20 cellular contexts compared by ENCODE assay signal in genomic region chr3:139522421-139522820, GRCh38. TPM values are rescaled to one million over a fixed set of nuclear protein-coding genes. Genes with fewer than 3 reads are reported as not detected.
DNase-seq lines count a peak whose midpoint lies in the region; ATAC-seq and TF ChIP-seq lines count a peak whose summit lies in the region.
"Had no signal": no experiment of that assay in that cellular context is flagged by ENCODE, and none has a peak within 500 bp of the region (broad histone marks: within the 10 kb centered on the region; RNA-seq: fewer than 3 reads in every experiment).

No MANE protein-coding gene starts in this region.

- H3K36me3 ChIP-seq in BE2C (peaks cover 22% of the 10 kb centered on the region), PC-3 (ENCODE audit: low read depth, low read length) (no peaks in the 10 kb centered on the region)
- no peaks in the 10 kb centered on the region for H3K36me3 ChIP-seq in CD8-positive, alpha-beta T cell (ENCODE audit: insufficient read depth, low read length)
- H3K36me3 ChIP-seq: lower lobe of right lung, vagina had no signal

- no peaks in the 10 kb centered on the region for H3K27me3 ChIP-seq in BE2C
- H3K27me3 ChIP-seq in H9 (ENCODE audit: insufficient read depth, low read length) = no peaks in the 10 kb centered on the region; the same call in 1 of the 2 replicates
- no peaks in the 10 kb centered on the region for H3K27me3 ChIP-seq in PC-3 (ENCODE audit: low read length)
- H3K27me3 ChIP-seq in CD8-positive, alpha-beta T cell (ENCODE audit: insufficient read depth, low read length) = no peaks in the 10 kb centered on the region
- no peaks in the 10 kb centered on the region for H3K27me3 ChIP-seq in dorsolateral prefrontal cortex
- H3K27me3 ChIP-seq: stomach, vagina had no signal

- H3K4me2 ChIP-seq in H9 (ENCODE audit: insufficient read depth, insufficient read length, low read length) (no peak overlapping the region), PC-3 (ENCODE audit: low read length) (no peak overlapping the region)

- H2AFZ ChIP-seq in H9 (ENCODE audit: low read length) (no peak overlapping the region), PC-3 (ENCODE audit: low read length) (no peak overlapping the region)

- intact Hi-C loops in PC-3 (cut with micrococcal nuclease) = no loop called here
- intact Hi-C loops in CD8-positive, alpha-beta T cell (cut with DNase I, micrococcal nuclease) = no loop called here
- intact Hi-C loops in dorsolateral prefrontal cortex (cut with DNase I) = loop anchor here (10.0 kb wide), 1 partner anchor 412 kb away; the partner anchor contains the start of gene CLSTN2 (in 2 of the 2)

- no peaks in the 10 kb centered on the region for H3K23me2 ChIP-seq in H9 (ENCODE audit: insufficient read length, low read depth, low read length, poor library complexity, severe bottlenecking)

- no peak overlapping the region for H4K8ac ChIP-seq in H9 (replicated peaks; ENCODE audit: insufficient read length, low read depth, low read length)

- H3K36me3 Mint-ChIP-seq in H9 (ENCODE audit: insufficient read depth in 1 of 3, low read depth in 3 of 3) = peaks cover 0 to 2% (median 0%) of the 10 kb centered on the region in 3 experiments; a peak in 1 of 7 replicates
- H3K36me3 Mint-ChIP-seq in CD8-positive, alpha-beta T cell = no peaks in the 10 kb centered on the region
- H3K36me3 Mint-ChIP-seq: activated naive CD8-positive, alpha-beta T cell; naive thymus-derived CD4-positive, alpha-beta T cell had no signal

- peaks cover 37% of the 10 kb centered on the region for H3K27me3 Mint-ChIP-seq in H9 (ENCODE audit: low read depth)
- H3K27me3 Mint-ChIP-seq in CD8-positive, alpha-beta T cell (ENCODE audit: low read depth) = no peaks in the 10 kb centered on the region

- 0 out of 2 replicates have a peak overlapping the region, but pooled peaks have one; percentile 58 for H2BK15ac ChIP-seq in H9 (ENCODE audit: low read depth, low read length)

- H3K27ac ChIP-seq in H9 (ENCODE audit: insufficient read length, low read depth, low read length) = no peak overlapping the region
- H3K27ac ChIP-seq in PC-3 (ENCODE audit: low read length) = no peak overlapping the region
- no peak overlapping the region for H3K27ac ChIP-seq in CD8-positive, alpha-beta T cell (ENCODE audit: low read depth, low read length)
- no peak overlapping the region for H3K27ac ChIP-seq in dorsolateral prefrontal cortex
- H3K27ac ChIP-seq: lower lobe of right lung, psoas muscle, stomach, vagina had no signal

- H3K18ac ChIP-seq in H9 (ENCODE audit: insufficient read length, low read depth, low read length) = no peak overlapping the region

- H3K23ac ChIP-seq in H9 (ENCODE audit: insufficient read length, low read depth, low read length) = no peak overlapping the region

- no peak overlapping the region for H4K5ac ChIP-seq in H9 (ENCODE audit: insufficient read length, low read depth, low read length)

- WGBS in H9 (ENCODE audit: extremely low coverage, insufficient read length, low lambda C conversion rate) = no CpG with 5 or more reads among the region's 2 CpGs

- H2BK120ac ChIP-seq in H9 (ENCODE audit: low read depth, low read length, poor library complexity, severe bottlenecking) = no peak overlapping the region

- H4K20me1 ChIP-seq in H9 (ENCODE audit: control insufficient read depth, insufficient read depth, insufficient read length) (peaks cover 3% of the 10 kb centered on the region), PC-3 (ENCODE audit: low read length) (no peaks in the 10 kb centered on the region)

- H2AK5ac ChIP-seq in H9 (ENCODE audit: insufficient read length, low read length) = no peak overlapping the region

- no peak overlapping the region for H4K91ac ChIP-seq in H9 (ENCODE audit: insufficient read length, low read depth, low read length)

- H3F3A ChIP-seq in PC-3 (ENCODE audit: low read length, unreplicated experiment) = no peaks in the 10 kb centered on the region

- TF ChIP-seq CTCF in BE2C (IDR thresholded peaks at IDR 0.05; ENCODE audit: low read depth, low read length) = peak; percentile 45
- peak; percentile 59 for TF ChIP-seq CTCF in H9 (conservative IDR thresholded peaks at IDR 0.05)
- peak; percentile 30; the same call in 1 of the 2 replicates for TF ChIP-seq CTCF in PC-3 (conservative IDR thresholded peaks at IDR 0.05; ENCODE audit: low read depth, low read length)
- TF ChIP-seq CTCF in fibroblast of the aortic adventitia (IDR thresholded peaks at IDR 0.05; ENCODE audit: insufficient read depth, low read length) = peak; percentile 7
- no peak for TF ChIP-seq CTCF in CD8-positive, alpha-beta T cell (IDR thresholded peaks at IDR 0.05)
- no peak for TF ChIP-seq CTCF in GM10266 (IDR thresholded peaks at IDR 0.05; ENCODE audit: control insufficient read depth, insufficient read depth, low read depth, missing control alignments)
- peak in 4 of 56 donors; percentile 10 to 23 (median 16) for TF ChIP-seq CTCF in dorsolateral prefrontal cortex (IDR thresholded peaks at IDR 0.05 in 54 of 56, conservative IDR thresholded peaks at IDR 0.05 in 2 of 56; ENCODE audit: low read depth in 1 of 56, partially characterized antibody in 56 of 56)

- no peaks in the 10 kb centered on the region for H3K79me1 ChIP-seq in H9 (ENCODE audit: insufficient read depth, low read depth, low read length, poor library complexity, severe bottlenecking)

- CTCF ChIA-PET in PC-3 (lab: Charles Lee) = no interaction called here
- CTCF ChIA-PET in CD8-positive, alpha-beta T cell (lab: Charles Lee) = no interaction called here

- H3K79me2 ChIP-seq in H9 (ENCODE audit: insufficient read depth, low read length) (no peaks in the 10 kb centered on the region), PC-3 (ENCODE audit: low read length) (no peaks in the 10 kb centered on the region)

- no peak overlapping the region for H2BK20ac ChIP-seq in H9 (ENCODE audit: low read depth, low read length, poor library complexity, severe bottlenecking)

- POLR2A ChIA-PET in PC-3 (lab: Charles Lee; ENCODE audit: unreplicated experiment) = no interaction called here
- POLR2A ChIA-PET in CD8-positive, alpha-beta T cell (lab: Charles Lee) = no interaction called here

- H3K14ac ChIP-seq in H9 (ENCODE audit: insufficient read depth, low read length) = no peak overlapping the region

- H3K4me3 Mint-ChIP-seq in H9 = no peak overlapping the region
- H3K4me3 Mint-ChIP-seq in CD8-positive, alpha-beta T cell = no peak overlapping the region
- H3K4me3 Mint-ChIP-seq: activated naive CD8-positive, alpha-beta T cell; naive thymus-derived CD4-positive, alpha-beta T cell had no signal

- no TSS peak for BruUV-seq in PC-3 (replicated peaks; lab: Mats Ljungman, UMichigan)

- no peak overlapping the region for H3K4ac ChIP-seq in H9 (ENCODE audit: low read depth, low read length)

- H3K9ac ChIP-seq in H9 (ENCODE audit: extremely low read depth, insufficient read length, low read length) (no peak overlapping the region), PC-3 (ENCODE audit: low read length) (no peak overlapping the region)

- H2BK5ac ChIP-seq in H9 (ENCODE audit: insufficient read length, low read length) = no peak overlapping the region

- H3K9me3 Mint-ChIP-seq in H9 = 0 out of 5 replicates have a peak, but pooled peaks cover 0 to 3% of the 10 kb centered on the region in 2 experiments
- H3K9me3 Mint-ChIP-seq in CD8-positive, alpha-beta T cell = no peaks in the 10 kb centered on the region
- H3K9me3 Mint-ChIP-seq: naive thymus-derived CD4-positive, alpha-beta T cell had no signal

- ATAC-seq in PC-3 = no peak
- no peak for ATAC-seq in CD8-positive, alpha-beta T cell
- no peak for ATAC-seq in GM21619 (IDR thresholded peaks at IDR 0.05; ENCODE audit: unreplicated experiment)
- ATAC-seq: lower lobe of right lung; naive thymus-derived CD4-positive, alpha-beta T cell; psoas muscle had no signal

- DNase-seq in BE2C (no peak), H9 (peak; percentile 36), PC-3 (no peak), fibroblast of the aortic adventitia (ENCODE audit: low read depth) (no peak), GM10266 (ENCODE audit: extremely low spot score) (no peak), dorsolateral prefrontal cortex (no peak)
- DNase-seq in CD8-positive, alpha-beta T cell = no peak
- DNase-seq: activated CD4-positive, alpha-beta T cell treated with anti-CD3 and anti-CD28 coated beads, Interleukin-2, amount 50 U/mL, for 1 hour; activated T-cell treated with anti-CD3 and anti-CD28 coated beads, Interleukin-2, amount 50 U/mL, for 1 hour; foreskin fibroblast; lower lobe of right lung; naive thymus-derived CD4-positive, alpha-beta T cell; psoas muscle; SHP77; stomach; T1000 had no signal

- no peak overlapping the region for H3T11ph ChIP-seq in H9 (ENCODE audit: low read length)

- no peak overlapping the region for H3K4me3 ChIP-seq in BE2C (ENCODE audit: low read depth, low read length)
- H3K4me3 ChIP-seq in PC-3 (ENCODE audit: low read length) = no peak overlapping the region
- H3K4me3 ChIP-seq in fibroblast of the aortic adventitia (ENCODE audit: low read depth, low read length) = no peak overlapping the region
- H3K4me3 ChIP-seq in CD8-positive, alpha-beta T cell (ENCODE audit: low read depth, low read length) = no peak overlapping the region
- H3K4me3 ChIP-seq in dorsolateral prefrontal cortex = no peak overlapping the region
- H3K4me3 ChIP-seq: lower lobe of right lung, psoas muscle, stomach, vagina had no signal

- no peak overlapping the region for H3K56ac ChIP-seq in H9 (ENCODE audit: insufficient read length, low read depth, low read length)

- no peak overlapping the region for H2BK12ac ChIP-seq in H9 (ENCODE audit: insufficient read length, low read depth, low read length)

- H3K27ac Mint-ChIP-seq in H9 = no peak overlapping the region
- H3K27ac Mint-ChIP-seq in CD8-positive, alpha-beta T cell = no peak overlapping the region
- H3K27ac Mint-ChIP-seq: activated naive CD8-positive, alpha-beta T cell; naive thymus-derived CD4-positive, alpha-beta T cell had no signal

- H3K9me3 ChIP-seq in BE2C (no peaks in the 10 kb centered on the region), H9 (ENCODE audit: control insufficient read depth, low read depth, low read length) (no peaks in the 10 kb centered on the region), PC-3 (ENCODE audit: low read length) (no peaks in the 10 kb centered on the region)
- no peaks in the 10 kb centered on the region for H3K9me3 ChIP-seq in CD8-positive, alpha-beta T cell (ENCODE audit: low read length)
- H3K9me3 ChIP-seq: lower lobe of right lung, psoas muscle, stomach, vagina had no signal

- peaks cover 30 to 37% of the 10 kb centered on the region in 2 experiments for H3K4me1 Mint-ChIP-seq in H9
- H3K4me1 Mint-ChIP-seq in CD8-positive, alpha-beta T cell (ENCODE audit: low read depth) = no peaks in the 10 kb centered on the region

- H3K4me1 ChIP-seq in BE2C = peaks cover 15% of the 10 kb centered on the region
- peaks cover 3% of the 10 kb centered on the region; the same call in 1 of the 2 replicates for H3K4me1 ChIP-seq in H9 (ENCODE audit: insufficient read depth, low read length)
- H3K4me1 ChIP-seq in PC-3 (ENCODE audit: insufficient read depth, low read length) = no peaks in the 10 kb centered on the region
- H3K4me1 ChIP-seq in CD8-positive, alpha-beta T cell (ENCODE audit: insufficient read depth, low read length) = no peaks in the 10 kb centered on the region
- H3K4me1 ChIP-seq: lower lobe of right lung, psoas muscle, stomach, vagina had no signal

- no peaks in the 10 kb centered on the region for H3K9me2 ChIP-seq in PC-3 (replicated peaks; ENCODE audit: low read length)

RNA-seq across cellular contexts. Expression of gene RBP1, which starts 17.1 kb away (rescaled TPM):
- 736 TPM for polyA plus RNA-seq in BE2C (2012; ENCODE audit: insufficient read depth, insufficient read length, low read depth)
- total RNA-seq in H9 (2021) = 39.1 and 42.6 TPM in 2 replicates
- total RNA-seq in PC-3 (2014; rRNA removed) = not detected in 2 replicates
- total RNA-seq in fibroblast of the aortic adventitia (ENCODE audit: low replicate concordance) = 31.2 and 49.1 TPM in 2 replicates
- not detected for total RNA-seq in CD8-positive, alpha-beta T cell
- total RNA-seq in dorsolateral prefrontal cortex = 10 to 100 TPM; 10.5 to 76.3 (median 29.3) TPM
- total RNA-seq: naive thymus-derived CD4-positive, alpha-beta T cell had no signal
- polyA plus RNA-seq: naive thymus-derived CD4-positive, alpha-beta T cell had no signal

RNA-seq across cellular contexts. Expression of gene RBP2, which starts 46.1 kb away (rescaled TPM):
- polyA plus RNA-seq in BE2C (2012; ENCODE audit: insufficient read depth, insufficient read length, low read depth) = not detected
- total RNA-seq in H9 (2021) (not detected in 2 replicates), PC-3 (2014; rRNA removed) (not detected in 2 replicates), fibroblast of the aortic adventitia (ENCODE audit: low replicate concordance) (not detected in 2 replicates), dorsolateral prefrontal cortex (not detected)
- not detected for total RNA-seq in CD8-positive, alpha-beta T cell
- total RNA-seq: cardiac septum; naive thymus-derived CD4-positive, alpha-beta T cell; psoas muscle; vagina had no signal
- polyA plus RNA-seq: naive thymus-derived CD4-positive, alpha-beta T cell had no signal

Comparison
In these comparisons a context has a peak if more than half of its experiments do, and no peak if none do; other contexts are left out.
1. CTCF ChIP-seq: peak in BE2C (single experiment), H9 (single experiment), PC-3 (single experiment) and fibroblast of the aortic adventitia (single experiment); none in CD8-positive, alpha-beta T cell (single experiment) and GM10266 (single experiment).
2. intact Hi-C loops: an anchor here in dorsolateral prefrontal cortex (10.0 kb wide); none called in PC-3 and CD8-positive, alpha-beta T cell.